ENCODE assay signal across 1 cellular context in the genomic region with DNA sequence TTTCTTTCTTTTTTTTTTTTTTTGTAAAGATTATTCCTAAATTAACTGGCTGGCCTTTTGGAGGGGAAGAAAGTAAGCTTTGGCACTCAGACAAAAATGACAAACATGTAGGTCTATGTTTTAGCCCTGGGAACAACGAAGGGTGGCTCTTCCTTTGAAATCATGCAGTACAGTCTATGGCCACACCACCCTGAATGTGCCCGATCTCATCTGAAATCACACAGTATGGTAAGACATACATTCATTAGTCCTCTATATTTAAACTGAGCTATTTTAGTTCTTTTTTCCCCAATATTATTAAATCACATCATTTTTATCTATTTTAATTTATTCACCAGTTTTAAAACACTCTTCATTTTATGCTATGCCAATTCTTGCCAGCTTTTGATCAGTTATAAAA.
TF ChIP-seq lines count a peak whose summit lies in the region.

No MANE protein-coding gene starts in this region.

TF ChIP-seq in K562, 482 proteins besides CTCF, POLR2A, EP300 and RAD21 (continued from another document):
- TF ChIP-seq PBX2 (CRISPR knock-in tag; IDR thresholded peaks at IDR 0.05; ENCODE audit: low read depth) (no peak), PBX2 (tag; conservative IDR thresholded peaks at IDR 0.05; ENCODE audit: low read depth) (no peak), CBFA2T2 (conservative IDR thresholded peaks at IDR 0.05) (no peak), ZHX1 (conservative IDR thresholded peaks at IDR 0.05; ENCODE audit: low read length) (no peak), PHTF2 (CRISPR knock-in tag; IDR thresholded peaks at IDR 0.05) (no peak), CAMTA2 (CRISPR knock-in tag; conservative IDR thresholded peaks at IDR 0.05) (no peak), ZMIZ1 (IDR thresholded peaks at IDR 0.05; ENCODE audit: low read depth in 2 of 2, low read length in 2 of 2) (no peak), MXI1 (IDR thresholded peaks at IDR 0.05; ENCODE audit: low read depth, low read length) (no peak), PTRF (tag; IDR thresholded peaks at IDR 0.05) (no peak), ZNF586 (CRISPR knock-in tag; conservative IDR thresholded peaks at IDR 0.05) (no peak), ZBTB2 (IDR thresholded peaks at IDR 0.05) (no peak), EP400 (IDR thresholded peaks at IDR 0.05) (no peak)
